In the genomic region with DNA sequence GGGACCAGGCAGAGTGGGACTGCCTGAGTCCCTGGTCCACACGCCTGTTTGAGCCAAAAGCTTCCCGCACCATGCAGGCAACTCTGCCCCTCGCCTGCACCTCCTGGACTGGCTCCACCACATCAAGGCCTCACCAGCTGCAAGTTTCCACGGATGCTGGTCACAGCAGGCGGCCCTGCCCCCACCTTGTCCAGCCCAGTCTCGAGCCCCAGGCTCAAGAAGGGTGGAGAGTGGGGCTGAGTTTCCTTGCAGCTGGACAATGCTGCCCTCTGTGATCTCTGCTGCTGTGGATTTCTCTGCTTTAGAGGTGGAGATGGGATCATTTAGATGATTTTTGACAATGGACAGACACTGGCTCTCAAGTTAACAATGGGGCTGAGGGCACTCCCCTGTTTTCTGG, we compare ENCODE assay signal across 25 cellular contexts.
"Had no signal": no experiment of that assay in that cellular context is flagged by ENCODE, and none has a peak within 500 bp of the region (broad histone marks: within the 10 kb centered on the region; RNA-seq: fewer than 3 reads in every experiment).

No MANE protein-coding gene starts in this region.

- H3K4me3 Mint-ChIP-seq: activated B cell treated with CpG ODN at 0.5 μM for 24 hours; activated CD8-positive, alpha-beta T cell treated with anti-CD3 and anti-CD28 coated beads, Interleukin-2, amount 10 ng/mL, durations not matched to agents 7 days and 5 days; activated naive CD8-positive, alpha-beta T cell; activated T-cell treated with anti-CD3 and anti-CD28 coated beads, Interleukin-2, amount 50 U/mL, for 72 hours; central memory CD8-positive, alpha-beta T cell; nephron; T-helper 2 cell treated with Interferon-gamma antibody and Interleukin-4, amounts not matched to agents 5 μg/mL and 100 μg/mL, for 36 hours had no signal

- H3K4me3 ChIP-seq: hepatocyte, right atrium auricular region, SJSA1, skin epidermis, upper lobe of left lung had no signal

- H3K36me3 ChIP-seq: right atrium auricular region, upper lobe of left lung had no signal

- H3K4me1 Mint-ChIP-seq: activated B cell treated with CpG ODN at 0.5 μM for 24 hours; central memory CD8-positive, alpha-beta T cell had no signal

- H3K9me3 Mint-ChIP-seq: activated B cell treated with CpG ODN at 0.5 μM for 24 hours; activated T-cell treated with anti-CD3 and anti-CD28 coated beads, Interleukin-2, amount 50 U/mL, for 72 hours; central memory CD8-positive, alpha-beta T cell; nephron; T-helper 2 cell treated with Interferon-gamma antibody and Interleukin-4, amounts not matched to agents 5 μg/mL and 100 μg/mL, for 36 hours had no signal

- ATAC-seq: activated CD8-positive, alpha-beta T cell treated with anti-CD3 and anti-CD28 coated beads, Interleukin-2, amount 10 ng/mL, durations not matched to agents 7 days and 5 days; activated T-cell treated with anti-CD3 and anti-CD28 coated beads, Interleukin-2, amount 50 U/mL, for 72 hours; left ventricle myocardium superior had no signal

- H3K36me3 Mint-ChIP-seq: activated naive CD8-positive, alpha-beta T cell had no signal

- H3K9ac ChIP-seq: parathyroid adenoma had no signal

- H3K27me3 ChIP-seq: hepatocyte, right atrium auricular region, SJSA1, upper lobe of left lung had no signal

- H3K9me3 ChIP-seq: right atrium auricular region, SJSA1, upper lobe of left lung had no signal

- DNase-seq: activated B cell treated with CpG ODN at 0.5 μM for 24 hours; activated CD4-positive, alpha-beta T cell treated with anti-CD3 and anti-CD28 coated beads for 48 hours; activated CD8-positive, alpha-beta memory T cell treated with anti-CD3 and anti-CD28 coated beads, Interleukin-2, amount 50 U/mL, for 4 hours; activated CD8-positive, alpha-beta T cell treated with anti-CD3 and anti-CD28 coated beads, Interleukin-2, amount 10 ng/mL, durations not matched to agents 7 days and 5 days; activated gamma-delta T cell treated with Interleukin-2 at 50 U/mL for 16 hours; activated T-cell treated with anti-CD3 and anti-CD28 coated beads, Interleukin-2, amount 50 U/mL, for 72 hours; amniotic stem cell; effector memory CD4-positive, alpha-beta T cell; erythroblast; kidney; left ventricle myocardium superior; mesendoderm; stimulated activated CD4-positive, alpha-beta T cell treated with anti-CD3 and anti-CD28 coated beads, Interleukin-15, amount 100 ng/mL, for 24 hours; stimulated activated CD4-positive, alpha-beta T cell treated with anti-CD3 and anti-CD28 coated beads, Interleukin-4, amount 100 ng/mL, for 1 hour; stimulated activated naive CD4-positive, alpha-beta T cell had no signal

- H3K27me3 Mint-ChIP-seq: activated B cell treated with CpG ODN at 0.5 μM for 24 hours; activated naive CD8-positive, alpha-beta T cell had no signal

- H3K27ac Mint-ChIP-seq: activated B cell treated with CpG ODN at 0.5 μM for 24 hours; activated CD8-positive, alpha-beta T cell treated with anti-CD3 and anti-CD28 coated beads, Interleukin-2, amount 10 ng/mL, durations not matched to agents 7 days and 5 days; activated naive CD8-positive, alpha-beta T cell; activated T-cell treated with anti-CD3 and anti-CD28 coated beads, Interleukin-2, amount 50 U/mL, for 72 hours; nephron; T-helper 2 cell treated with Interferon-gamma antibody and Interleukin-4, amounts not matched to agents 5 μg/mL and 100 μg/mL, for 36 hours had no signal

- H3K4me1 ChIP-seq: parathyroid adenoma, right atrium auricular region, SJSA1, upper lobe of left lung had no signal

- H3K27ac ChIP-seq: hepatocyte, parathyroid adenoma, right atrium auricular region, SJSA1, skin epidermis, upper lobe of left lung had no signal
